30 cellular contexts compared by ENCODE assay signal in the genomic region with DNA sequence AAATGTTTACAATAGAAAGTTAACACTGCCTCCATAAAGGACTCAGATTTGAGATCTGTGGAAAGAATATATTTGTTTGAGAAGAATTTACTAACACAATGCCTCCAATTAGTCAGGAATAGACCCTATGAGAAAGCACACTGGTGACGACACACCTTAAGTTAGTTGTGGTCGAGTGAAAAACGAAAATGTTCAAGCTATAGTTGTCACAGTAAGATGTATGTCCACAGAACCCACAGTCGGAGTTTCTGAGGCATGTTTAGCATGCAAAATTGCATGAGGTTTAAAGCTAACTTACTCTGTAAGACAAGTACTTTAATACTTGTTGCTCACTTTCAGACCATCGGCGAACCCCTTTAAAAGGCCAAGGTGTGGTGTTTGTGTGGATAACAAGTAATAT.
"Had no signal": no experiment of that assay in that cellular context is flagged by ENCODE, and none has a peak within 500 bp of the region (broad histone marks: within the 10 kb centered on the region; RNA-seq: fewer than 3 reads in every experiment).

No MANE protein-coding gene starts in this region.

- H3K27me3 ChIP-seq: brain microvascular endothelial cell, esophagus muscularis mucosa, gastrocnemius medialis, heart left ventricle had no signal

- H3K4me3 ChIP-seq: coronary artery, esophagus muscularis mucosa, gastrocnemius medialis, heart left ventricle had no signal

- DNase-seq: activated CD4-positive, alpha-beta memory T cell treated with anti-CD3 and anti-CD28 coated beads for 36 hours; activated CD4-positive, alpha-beta T cell treated with anti-CD3 and anti-CD28 coated beads for 36 hours; activated CD4-positive, alpha-beta T cell treated with anti-CD3 and anti-CD28 coated beads, Interleukin-2, amount 10 ng/mL, durations not matched to agents 24 days and 14 days; activated CD4-positive, CD25-positive, alpha-beta regulatory T cell; activated CD4-positive, CD25-positive, alpha-beta regulatory T cell treated with anti-CD3 and anti-CD28 coated beads, Interleukin-2, amount 50 U/mL, for 72 hours; activated CD8-positive, alpha-beta memory T cell treated with anti-CD3 and anti-CD28 coated beads, Interleukin-2, amount 10 ng/mL, durations not matched to agents 7 days and 5 days; activated CD8-positive, alpha-beta memory T cell treated with anti-CD3 and anti-CD28 coated beads, Interleukin-2, amount 50 U/mL, for 4 hours; activated CD8-positive, alpha-beta T cell treated with anti-CD3 and anti-CD28 coated beads, Interleukin-2, amount 10 ng/mL, durations not matched to agents 7 days and 5 days; activated gamma-delta T cell; activated naive CD4-positive, alpha-beta T cell; activated naive CD4-positive, alpha-beta T cell treated with anti-CD3 and anti-CD28 coated beads, Interleukin-2, amount 10 ng/mL, durations not matched to agents 7 days and 5 days; activated naive CD8-positive, alpha-beta T cell treated with anti-CD3 and anti-CD28 coated beads, Interleukin-2, amount 10 ng/mL, durations not matched to agents 7 days and 5 days; activated T-cell treated with anti-CD3 and anti-CD28 coated beads, Interleukin-2, amount 50 U/mL, for 1 hour; activated T-cell treated with anti-CD3 and anti-CD28 coated beads, Interleukin-2, amount 50 U/mL, for 48 hours; amniotic stem cell; anterior cingulate cortex; brain microvascular endothelial cell; dermis blood vessel endothelial cell; effector CD4-positive, alpha-beta T cell; effector memory CD8-positive, alpha-beta T cell; erythroblast; foreskin keratinocyte; gastrocnemius medialis; glutamatergic neuron; heart left ventricle; T-helper 2 cell had no signal

- FAIRE-seq: astrocyte, bronchial epithelial cell had no signal

- ATAC-seq: activated CD4-positive, alpha-beta T cell treated with anti-CD3 and anti-CD28 coated beads for 36 hours; activated CD8-positive, alpha-beta memory T cell treated with anti-CD3 and anti-CD28 coated beads, Interleukin-2, amount 10 ng/mL, durations not matched to agents 7 days and 5 days; activated CD8-positive, alpha-beta T cell treated with anti-CD3 and anti-CD28 coated beads, Interleukin-2, amount 10 ng/mL, durations not matched to agents 7 days and 5 days; effector memory CD8-positive, alpha-beta T cell; foreskin keratinocyte; gastrocnemius medialis; heart left ventricle had no signal

- H3K4me1 ChIP-seq: foreskin keratinocyte had no signal

- H3K36me3 ChIP-seq: brain microvascular endothelial cell, esophagus muscularis mucosa, gastrocnemius medialis, heart left ventricle had no signal

- H3K9me3 ChIP-seq: esophagus muscularis mucosa, gastrocnemius medialis, heart left ventricle had no signal

- H3K27ac ChIP-seq: brain microvascular endothelial cell, coronary artery, esophagus muscularis mucosa, foreskin keratinocyte, gastrocnemius medialis, heart left ventricle had no signal
